ENCODE assay signal across 1 cellular context in the genomic region with DNA sequence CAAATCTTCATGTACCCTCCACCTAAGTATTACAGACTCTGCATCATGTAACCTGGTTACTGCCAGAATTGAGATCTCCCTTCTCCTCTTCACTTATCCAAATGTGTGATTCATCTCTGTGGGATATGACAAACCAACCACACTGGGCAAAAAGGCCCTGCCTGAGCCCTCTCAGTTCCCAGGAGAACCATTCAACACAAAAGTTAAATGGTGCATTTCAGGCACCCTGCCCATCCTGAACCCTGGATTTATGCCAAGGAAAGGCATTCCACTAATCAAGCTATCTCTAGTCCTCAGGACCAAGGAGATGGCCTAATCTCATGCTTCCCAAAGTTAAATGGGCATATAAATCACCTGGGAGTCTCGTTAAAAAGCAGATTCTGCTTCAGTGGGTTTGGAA.
TF ChIP-seq lines count a peak whose summit lies in the region.

No MANE protein-coding gene starts in this region.

TF ChIP-seq in GM23338, 12 proteins besides CTCF, POLR2A, EP300 and RAD21 (continued from another document):
- TF ChIP-seq EZH2phosphoT487 (IDR thresholded peaks at IDR 0.05; ENCODE audit: unreplicated experiment) (no peak), ZNF114 (CRISPR knock-in tag; IDR thresholded peaks at IDR 0.05) (no peak), EZH2 (IDR thresholded peaks at IDR 0.05; ENCODE audit: low read depth, unreplicated experiment) (no peak), ZNF331 (CRISPR knock-in tag; IDR thresholded peaks at IDR 0.05; ENCODE audit: low read depth) (no peak), JUNB (IDR thresholded peaks at IDR 0.05; ENCODE audit: unreplicated experiment) (no peak), STAT1 (IDR thresholded peaks at IDR 0.05; ENCODE audit: unreplicated experiment) (no peak), NANOG (IDR thresholded peaks at IDR 0.05; ENCODE audit: borderline replicate concordance) (no peak)
- TF ChIP-seq, protein P1, sequence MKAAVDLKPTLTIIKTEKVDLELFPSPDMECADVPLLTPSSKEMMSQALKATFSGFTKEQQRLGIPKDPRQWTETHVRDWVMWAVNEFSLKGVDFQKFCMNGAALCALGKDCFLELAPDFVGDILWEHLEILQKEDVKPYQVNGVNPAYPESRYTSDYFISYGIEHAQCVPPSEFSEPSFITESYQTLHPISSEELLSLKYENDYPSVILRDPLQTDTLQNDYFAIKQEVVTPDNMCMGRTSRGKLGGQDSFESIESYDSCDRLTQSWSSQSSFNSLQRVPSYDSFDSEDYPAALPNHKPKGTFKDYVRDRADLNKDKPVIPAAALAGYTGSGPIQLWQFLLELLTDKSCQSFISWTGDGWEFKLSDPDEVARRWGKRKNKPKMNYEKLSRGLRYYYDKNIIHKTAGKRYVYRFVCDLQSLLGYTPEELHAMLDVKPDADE (IDR thresholded peaks at IDR 0.05): no peak
- TF ChIP-seq, protein P2, sequence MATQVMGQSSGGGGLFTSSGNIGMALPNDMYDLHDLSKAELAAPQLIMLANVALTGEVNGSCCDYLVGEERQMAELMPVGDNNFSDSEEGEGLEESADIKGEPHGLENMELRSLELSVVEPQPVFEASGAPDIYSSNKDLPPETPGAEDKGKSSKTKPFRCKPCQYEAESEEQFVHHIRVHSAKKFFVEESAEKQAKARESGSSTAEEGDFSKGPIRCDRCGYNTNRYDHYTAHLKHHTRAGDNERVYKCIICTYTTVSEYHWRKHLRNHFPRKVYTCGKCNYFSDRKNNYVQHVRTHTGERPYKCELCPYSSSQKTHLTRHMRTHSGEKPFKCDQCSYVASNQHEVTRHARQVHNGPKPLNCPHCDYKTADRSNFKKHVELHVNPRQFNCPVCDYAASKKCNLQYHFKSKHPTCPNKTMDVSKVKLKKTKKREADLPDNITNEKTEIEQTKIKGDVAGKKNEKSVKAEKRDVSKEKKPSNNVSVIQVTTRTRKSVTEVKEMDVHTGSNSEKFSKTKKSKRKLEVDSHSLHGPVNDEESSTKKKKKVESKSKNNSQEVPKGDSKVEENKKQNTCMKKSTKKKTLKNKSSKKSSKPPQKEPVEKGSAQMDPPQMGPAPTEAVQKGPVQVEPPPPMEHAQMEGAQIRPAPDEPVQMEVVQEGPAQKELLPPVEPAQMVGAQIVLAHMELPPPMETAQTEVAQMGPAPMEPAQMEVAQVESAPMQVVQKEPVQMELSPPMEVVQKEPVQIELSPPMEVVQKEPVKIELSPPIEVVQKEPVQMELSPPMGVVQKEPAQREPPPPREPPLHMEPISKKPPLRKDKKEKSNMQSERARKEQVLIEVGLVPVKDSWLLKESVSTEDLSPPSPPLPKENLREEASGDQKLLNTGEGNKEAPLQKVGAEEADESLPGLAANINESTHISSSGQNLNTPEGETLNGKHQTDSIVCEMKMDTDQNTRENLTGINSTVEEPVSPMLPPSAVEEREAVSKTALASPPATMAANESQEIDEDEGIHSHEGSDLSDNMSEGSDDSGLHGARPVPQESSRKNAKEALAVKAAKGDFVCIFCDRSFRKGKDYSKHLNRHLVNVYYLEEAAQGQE (IDR thresholded peaks at IDR 0.05; ENCODE audit: unreplicated experiment): no peak
